Comparison of ENCODE assay signal across 19 cellular contexts in genomic region chrX:73758253-73758652, GRCh38.
DNase-seq lines count a peak whose midpoint lies in the region; ATAC-seq and TF ChIP-seq lines count a peak whose summit lies in the region.
"Had no signal": no experiment of that assay in that cellular context is flagged by ENCODE, and none has a peak within 500 bp of the region (broad histone marks: within the 10 kb centered on the region; RNA-seq: fewer than 3 reads in every experiment).

No MANE protein-coding gene starts in this region.

- peak; percentile 8 for DNase-seq in activated CD4-positive, alpha-beta memory T cell treated with anti-CD3 and anti-CD28 coated beads for 36 hours
- no peak for DNase-seq in activated CD4-positive, alpha-beta memory T cell treated with anti-CD3 and anti-CD28 coated beads, Interleukin-2, amount 10 ng/mL, durations not matched to agents 7 days and 5 days
- no peak for DNase-seq in NCI-H2029 (lab: John Stamatoyannopoulos, UW)
- no peak for DNase-seq in coronary artery (ENCODE audit: low spot score)
- DNase-seq: activated CD8-positive, alpha-beta memory T cell treated with anti-CD3 and anti-CD28 coated beads, Interleukin-2, amount 10 ng/mL, durations not matched to agents 7 days and 5 days; BE2C; dermis blood vessel endothelial cell; NCI-H1048; NCI-H524 treated with DMSO at 0.1 percent for 48 hours; nucleus accumbens; retina; T1000 had no signal

- no peak overlapping the region for H3K4me3 Mint-ChIP-seq in activated CD4-positive, alpha-beta memory T cell treated with anti-CD3 and anti-CD28 coated beads for 36 hours
- H3K4me3 Mint-ChIP-seq in activated CD4-positive, alpha-beta memory T cell treated with anti-CD3 and anti-CD28 coated beads, Interleukin-2, amount 10 ng/mL, durations not matched to agents 7 days and 5 days: no peak overlapping the region
- no peak overlapping the region for H3K4me3 Mint-ChIP-seq in activated T-helper 17 cell treated with anti-CD3 and anti-CD28 coated beads, Interleukin-2, amount 50 U/mL, for 72 hours
- H3K4me3 Mint-ChIP-seq: activated CD8-positive, alpha-beta memory T cell treated with anti-CD3 and anti-CD28 coated beads, Interleukin-2, amount 10 ng/mL, durations not matched to agents 7 days and 5 days had no signal

- H3K9me3 Mint-ChIP-seq in activated CD4-positive, alpha-beta memory T cell treated with anti-CD3 and anti-CD28 coated beads for 36 hours: no peaks in the 10 kb centered on the region
- H3K9me3 Mint-ChIP-seq in activated CD4-positive, alpha-beta memory T cell treated with anti-CD3 and anti-CD28 coated beads, Interleukin-2, amount 10 ng/mL, durations not matched to agents 7 days and 5 days: no peaks in the 10 kb centered on the region
- H3K9me3 Mint-ChIP-seq in activated T-helper 17 cell treated with anti-CD3 and anti-CD28 coated beads, Interleukin-2, amount 50 U/mL, for 72 hours: no peaks in the 10 kb centered on the region

- intact Hi-C loops in activated CD4-positive, alpha-beta memory T cell treated with anti-CD3 and anti-CD28 coated beads for 36 hours (cut with micrococcal nuclease): no loop called here

- ATAC-seq in GM21529 (IDR thresholded peaks at IDR 0.05; ENCODE audit: unreplicated experiment) (peak; percentile 83), HG03175 (IDR thresholded peaks at IDR 0.05; ENCODE audit: unreplicated experiment) (peak; percentile 57), HG03108 (IDR thresholded peaks at IDR 0.05; ENCODE audit: unreplicated experiment) (no peak)
- peak; percentile 70 for ATAC-seq in activated T-helper 17 cell treated with anti-CD3 and anti-CD28 coated beads, Interleukin-2, amount 50 U/mL, for 72 hours (replicated peaks)
- ATAC-seq: activated CD8-positive, alpha-beta memory T cell treated with anti-CD3 and anti-CD28 coated beads, Interleukin-2, amount 10 ng/mL, durations not matched to agents 7 days and 5 days; HCT116 had no signal

- H3K4me1 Mint-ChIP-seq in activated CD4-positive, alpha-beta memory T cell treated with anti-CD3 and anti-CD28 coated beads for 36 hours (ENCODE audit: low read depth): no peaks in the 10 kb centered on the region
- peaks cover 5% of the 10 kb centered on the region for H3K4me1 Mint-ChIP-seq in activated CD4-positive, alpha-beta memory T cell treated with anti-CD3 and anti-CD28 coated beads, Interleukin-2, amount 10 ng/mL, durations not matched to agents 7 days and 5 days
- H3K4me1 Mint-ChIP-seq in activated T-helper 17 cell treated with anti-CD3 and anti-CD28 coated beads, Interleukin-2, amount 50 U/mL, for 72 hours: no peaks in the 10 kb centered on the region
- H3K4me1 Mint-ChIP-seq: activated CD8-positive, alpha-beta memory T cell treated with anti-CD3 and anti-CD28 coated beads, Interleukin-2, amount 10 ng/mL, durations not matched to agents 7 days and 5 days had no signal

- no peak overlapping the region for H3K27ac Mint-ChIP-seq in activated CD4-positive, alpha-beta memory T cell treated with anti-CD3 and anti-CD28 coated beads for 36 hours
- no peak overlapping the region for H3K27ac Mint-ChIP-seq in activated CD4-positive, alpha-beta memory T cell treated with anti-CD3 and anti-CD28 coated beads, Interleukin-2, amount 10 ng/mL, durations not matched to agents 7 days and 5 days
- no peak overlapping the region for H3K27ac Mint-ChIP-seq in activated T-helper 17 cell treated with anti-CD3 and anti-CD28 coated beads, Interleukin-2, amount 50 U/mL, for 72 hours
- H3K27ac Mint-ChIP-seq: activated CD8-positive, alpha-beta memory T cell treated with anti-CD3 and anti-CD28 coated beads, Interleukin-2, amount 10 ng/mL, durations not matched to agents 7 days and 5 days had no signal

- no peaks in the 10 kb centered on the region for H3K36me3 Mint-ChIP-seq in activated CD4-positive, alpha-beta memory T cell treated with anti-CD3 and anti-CD28 coated beads for 36 hours
- no peaks in the 10 kb centered on the region for H3K36me3 Mint-ChIP-seq in activated CD4-positive, alpha-beta memory T cell treated with anti-CD3 and anti-CD28 coated beads, Interleukin-2, amount 10 ng/mL, durations not matched to agents 7 days and 5 days (ENCODE audit: low read depth)
- no peaks in the 10 kb centered on the region for H3K36me3 Mint-ChIP-seq in activated T-helper 17 cell treated with anti-CD3 and anti-CD28 coated beads, Interleukin-2, amount 50 U/mL, for 72 hours (ENCODE audit: low read depth)
- H3K36me3 Mint-ChIP-seq: activated CD8-positive, alpha-beta memory T cell treated with anti-CD3 and anti-CD28 coated beads, Interleukin-2, amount 10 ng/mL, durations not matched to agents 7 days and 5 days had no signal

- no peak overlapping the region for H3K27ac ChIP-seq in coronary artery
- H3K27ac ChIP-seq: 22Rv1 had no signal

- no peak for TF ChIP-seq CTCF in coronary artery (IDR thresholded peaks at IDR 0.05)

- POLR2A ChIA-PET in activated CD4-positive, alpha-beta memory T cell treated with anti-CD3 and anti-CD28 coated beads for 36 hours (lab: Charles Lee): no interaction called here
- POLR2A ChIA-PET in activated CD4-positive, alpha-beta memory T cell treated with anti-CD3 and anti-CD28 coated beads, Interleukin-2, amount 10 ng/mL, durations not matched to agents 7 days and 5 days (lab: Charles Lee): no interaction called here

- H3K4me3 ChIP-seq in coronary artery: no peak overlapping the region
- H3K4me3 ChIP-seq: lung had no signal

- CTCF ChIA-PET in activated CD4-positive, alpha-beta memory T cell treated with anti-CD3 and anti-CD28 coated beads for 36 hours (lab: Charles Lee): no interaction called here
- CTCF ChIA-PET in activated CD4-positive, alpha-beta memory T cell treated with anti-CD3 and anti-CD28 coated beads, Interleukin-2, amount 10 ng/mL, durations not matched to agents 7 days and 5 days (lab: Charles Lee): no interaction called here

- no peaks in the 10 kb centered on the region for H3K27me3 Mint-ChIP-seq in activated CD4-positive, alpha-beta memory T cell treated with anti-CD3 and anti-CD28 coated beads for 36 hours
- H3K27me3 Mint-ChIP-seq in activated CD4-positive, alpha-beta memory T cell treated with anti-CD3 and anti-CD28 coated beads, Interleukin-2, amount 10 ng/mL, durations not matched to agents 7 days and 5 days: peaks cover 1% of the 10 kb centered on the region
- H3K27me3 Mint-ChIP-seq in activated T-helper 17 cell treated with anti-CD3 and anti-CD28 coated beads, Interleukin-2, amount 50 U/mL, for 72 hours: no peaks in the 10 kb centered on the region
- H3K27me3 Mint-ChIP-seq: activated CD8-positive, alpha-beta memory T cell treated with anti-CD3 and anti-CD28 coated beads, Interleukin-2, amount 10 ng/mL, durations not matched to agents 7 days and 5 days had no signal
